ENCODE assay signal across 9 cellular contexts in genomic region chr7:140542226-140542625, GRCh38.
DNase-seq lines count a peak whose midpoint lies in the region; ATAC-seq, FAIRE-seq and TF ChIP-seq lines count a peak whose summit lies in the region.
"Had no signal": no experiment of that assay in that cellular context is flagged by ENCODE, and none has a peak within 500 bp of the region (broad histone marks: within the 10 kb centered on the region; RNA-seq: fewer than 3 reads in every experiment).

No MANE protein-coding gene starts in this region.

- H3K9me3 ChIP-seq in A549 (no peaks in the 10 kb centered on the region), mucosa of stomach (ENCODE audit: control insufficient read depth, low read length) (no peaks in the 10 kb centered on the region)

- peak overlapping the region; percentile 61 for H3K9ac ChIP-seq in mucosa of stomach (ENCODE audit: low read length)

- DNase-seq in A549 (ENCODE audit: low read depth in 1 of 2, low spot score in 1 of 2) (peak in 1 of 2 experiments; percentile 15), RPMI7951 (ENCODE audit: low read depth) (peak; percentile 77), fibroblast of pulmonary artery (ENCODE audit: low read depth) (peak; percentile 77)

- 43% methylated on average over 7 of the region's 7 CpGs for WGBS in A549 (ENCODE audit: missing lambda C conversion rate)

- TF ChIP-seq POLR2A in A549 (IDR thresholded peaks at IDR 0.05; ENCODE audit: low read length): no peak

- H3K27ac ChIP-seq in A549: peak overlapping the region; percentile 90 to 94

- TF ChIP-seq CTCF in A549 (IDR thresholded peaks at IDR 0.05) (no peak), fibroblast of pulmonary artery (IDR thresholded peaks at IDR 0.05; ENCODE audit: low read length, missing control alignments) (no peak)

- no peaks in the 10 kb centered on the region for H3K36me3 ChIP-seq in mucosa of stomach (ENCODE audit: control insufficient read depth, insufficient read depth, low read length)

- CTCF ChIA-PET in A549 (lab: Yijun Ruan, JAX): interaction anchor here (0.8 to 6.7 kb wide), 7 partner anchors 9 to 107 kb away, joined by 3 to 53 read pairs (median 4); partner anchors contain the start of gene DENND2A

- H3K27me3 ChIP-seq in mucosa of stomach (ENCODE audit: control insufficient read depth, insufficient read depth, low read length): peaks cover 3% of the 10 kb centered on the region

- no peak for TF ChIP-seq EP300 in A549 (IDR thresholded peaks at IDR 0.05)

- POLR2A ChIA-PET in A549 (lab: Yijun Ruan, JAX): interaction anchor here (0.7 to 1.5 kb wide), 7 partner anchors 16 to 96 kb away, joined by 3 to 5 read pairs (median 3); no protein-coding TSS in a partner anchor

- FAIRE-seq in A549 (lab: Jason Lieb, UNC): no peak
- FAIRE-seq: TTC549 had no signal

- peak overlapping the region; percentile 14; the same call in 1 of the 3 replicates for H3K4me3 ChIP-seq in A549
- H3K4me3 ChIP-seq in fibroblast of pulmonary artery (replicated peaks; ENCODE audit: low read depth, low read length): peak overlapping the region; percentile 32
- no peak overlapping the region for H3K4me3 ChIP-seq in mucosa of stomach (ENCODE audit: low read length)

- H3K4me2 ChIP-seq in A549: peak overlapping the region; percentile 74

- ATAC-seq in A549 (peak; percentile 48 to 59), GM21825 (IDR thresholded peaks at IDR 0.05; ENCODE audit: unreplicated experiment) (no peak), GM19328 (IDR thresholded peaks at IDR 0.05; ENCODE audit: unreplicated experiment) (no peak), GM21360 (IDR thresholded peaks at IDR 0.05; ENCODE audit: unreplicated experiment) (no peak), GM21423 (IDR thresholded peaks at IDR 0.05; ENCODE audit: unreplicated experiment) (no peak)

- H3K4me1 ChIP-seq in A549 (peaks cover 25% of the 10 kb centered on the region), mucosa of stomach (ENCODE audit: control insufficient read depth, insufficient read depth, low read length) (peaks cover 17% of the 10 kb centered on the region)

- no peak for TF ChIP-seq RAD21 in A549 (conservative IDR thresholded peaks at IDR 0.05 in 1 of 2, IDR thresholded peaks at IDR 0.05 in 1 of 2)

TF ChIP-seq in A549, 52 proteins besides CTCF, POLR2A, EP300 and RAD21:
- TF ChIP-seq NFE2L2 (conservative IDR thresholded peaks at IDR 0.05; ENCODE audit: low read length) (no peak), BCL3 (IDR thresholded peaks at IDR 0.05) (no peak), RNF2 (IDR thresholded peaks at IDR 0.05; ENCODE audit: borderline replicate concordance, low read depth) (no peak), CHD2 (IDR thresholded peaks at IDR 0.05; ENCODE audit: low read length, partially characterized antibody) (no peak), RCOR1 (IDR thresholded peaks at IDR 0.05; ENCODE audit: low read depth, low read length) (no peak), KDM1A (IDR thresholded peaks at IDR 0.05; ENCODE audit: low read depth) (no peak), PHF8 (IDR thresholded peaks at IDR 0.05; ENCODE audit: borderline replicate concordance, low read depth) (no peak)

Comparison
In these comparisons a context has a peak if more than half of its experiments do, and no peak if none do; other contexts are left out.
1. ATAC-seq: peak in A549 (2 of 2); none in GM21825 (single experiment), GM19328 (single experiment), GM21360 (single experiment) and GM21423 (single experiment).